17 cellular contexts compared by ENCODE assay signal in genomic region chr11:131909426-131910200, GRCh38.
A peak's percentile ranks its signal among the peaks of the same experiment; 100 is the strongest.
DNase-seq lines count a peak whose midpoint lies in the region; ATAC-seq and TF ChIP-seq lines count a peak whose summit lies in the region.
"Had no signal": no experiment of that assay in that cellular context is flagged by ENCODE, and none has a peak within 500 bp of the region (broad histone marks: within the 10 kb centered on the region; RNA-seq: fewer than 3 reads in every experiment).

No MANE protein-coding gene starts in this region.

- ATAC-seq in GM19455 (IDR thresholded peaks at IDR 0.05; ENCODE audit: unreplicated experiment): no peak
- ATAC-seq: activated naive CD4-positive, alpha-beta T cell treated with anti-CD3 and anti-CD28 coated beads, Interleukin-2, amount 50 U/mL, for 72 hours; naive thymus-derived CD4-positive, alpha-beta T cell had no signal

- TF ChIP-seq CTCF in choroid plexus epithelial cell (conservative IDR thresholded peaks at IDR 0.05; ENCODE audit: low read depth, low read length) (no peak), kidney epithelial cell (IDR thresholded peaks at IDR 0.05; ENCODE audit: insufficient read depth, low read length, poor library complexity, severe bottlenecking) (no peak), tibial nerve (IDR thresholded peaks at IDR 0.05) (no peak)

- no peaks in the 10 kb centered on the region for H3K9me3 ChIP-seq in tibial nerve
- H3K9me3 ChIP-seq: Caco-2 had no signal

- H3K4me3 ChIP-seq in choroid plexus epithelial cell (ENCODE audit: low read depth, low read length): peak overlapping the region; percentile 75
- H3K4me3 ChIP-seq in kidney epithelial cell (ENCODE audit: low read depth, low read length): peak overlapping the region; percentile 71
- H3K4me3 ChIP-seq in tibial nerve: peak overlapping the region in 3 of 4 donors; percentile 4 to 63 (median 47)

- H3K27me3 ChIP-seq in kidney epithelial cell (ENCODE audit: control insufficient read depth, insufficient read depth, low read length) (no peaks in the 10 kb centered on the region), tibial nerve (peaks cover 0 to 30% of the 10 kb centered on the region in 2 donors)

- H3K4me1 ChIP-seq in tibial nerve: peaks cover 0 to 41% (median 0%) of the 10 kb centered on the region in 4 donors
- H3K4me1 ChIP-seq: Caco-2 had no signal

- 56 to 67% methylated on average over 10 of the region's 10 CpGs for WGBS in tibial nerve, 2 donors

- no peak for TF ChIP-seq EP300 in tibial nerve (IDR thresholded peaks at IDR 0.05)

- no peak for TF ChIP-seq POLR2A in tibial nerve (IDR thresholded peaks at IDR 0.05)

- H3K27ac ChIP-seq in tibial nerve: peak overlapping the region in 3 of 4 donors; percentile 35 to 87 (median 49)

- DNase-seq in NCI-H748 (lab: John Stamatoyannopoulos, UW; ENCODE audit: unreplicated experiment) (peak; percentile 44), NCI-H748 treated with DMSO at 0.1 percent for 48 hours (lab: John Stamatoyannopoulos, UW) (no peak), choroid plexus epithelial cell (ENCODE audit: low read depth) (no peak), kidney epithelial cell (ENCODE audit: low read depth) (no peak), tibial nerve (ENCODE audit: low spot score in 2 of 2) (no peak), activated T-cell treated with anti-CD3 and anti-CD28 coated beads for 4 hours (no peak), medulla oblongata (ENCODE audit: extremely low spot score) (no peak)
- DNase-seq: activated CD4-positive, CD25-positive, alpha-beta regulatory T cell; activated CD8-positive, alpha-beta memory T cell treated with anti-CD3 and anti-CD28 coated beads, Interleukin-2, amount 50 U/mL, for 4 hours; Caco-2; foreskin melanocyte; MV-4-11; naive thymus-derived CD4-positive, alpha-beta T cell; stimulated activated CD4-positive, alpha-beta T cell treated with anti-CD3 and anti-CD28 coated beads, Interleukin-12 subunit alpha, Interleukin-12 subunit beta, amount 100 ng/mL, for 4 hours; SW 1271 had no signal

- H3K36me3 ChIP-seq in kidney epithelial cell (ENCODE audit: control insufficient read depth, insufficient read depth, low read length) (no peaks in the 10 kb centered on the region), tibial nerve (no peaks in the 10 kb centered on the region)
